Comparison of ENCODE assay signal across 1 cellular context in the genomic region with DNA sequence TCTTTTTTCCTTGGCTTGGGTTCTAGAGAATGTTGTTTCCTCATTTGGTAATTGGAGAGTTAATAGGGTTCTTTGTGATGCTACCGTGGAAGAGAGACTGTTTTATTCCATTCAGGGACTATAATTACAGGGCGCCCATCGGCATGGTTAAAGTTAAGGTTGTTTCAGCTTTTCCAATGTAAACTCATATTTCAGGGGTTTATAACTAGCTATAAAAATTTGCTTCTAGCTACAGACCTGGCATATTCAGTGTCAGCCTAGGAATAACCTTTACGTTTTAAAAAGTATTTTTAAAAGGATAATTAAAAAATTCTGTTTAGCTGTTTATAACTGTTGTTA.
TF ChIP-seq lines count a peak whose summit lies in the region.

No MANE protein-coding gene starts in this region.

TF ChIP-seq in WTC11, 78 proteins besides CTCF, POLR2A, EP300 and RAD21 (continued from another document):
- TF ChIP-seq ARID4B (CRISPR knock-in tag; IDR thresholded peaks at IDR 0.05; ENCODE audit: borderline replicate concordance): no peak
- TF ChIP-seq ZNF219 (CRISPR knock-in tag; IDR thresholded peaks at IDR 0.05; ENCODE audit: borderline replicate concordance): no peak
- TF ChIP-seq, protein P1, sequence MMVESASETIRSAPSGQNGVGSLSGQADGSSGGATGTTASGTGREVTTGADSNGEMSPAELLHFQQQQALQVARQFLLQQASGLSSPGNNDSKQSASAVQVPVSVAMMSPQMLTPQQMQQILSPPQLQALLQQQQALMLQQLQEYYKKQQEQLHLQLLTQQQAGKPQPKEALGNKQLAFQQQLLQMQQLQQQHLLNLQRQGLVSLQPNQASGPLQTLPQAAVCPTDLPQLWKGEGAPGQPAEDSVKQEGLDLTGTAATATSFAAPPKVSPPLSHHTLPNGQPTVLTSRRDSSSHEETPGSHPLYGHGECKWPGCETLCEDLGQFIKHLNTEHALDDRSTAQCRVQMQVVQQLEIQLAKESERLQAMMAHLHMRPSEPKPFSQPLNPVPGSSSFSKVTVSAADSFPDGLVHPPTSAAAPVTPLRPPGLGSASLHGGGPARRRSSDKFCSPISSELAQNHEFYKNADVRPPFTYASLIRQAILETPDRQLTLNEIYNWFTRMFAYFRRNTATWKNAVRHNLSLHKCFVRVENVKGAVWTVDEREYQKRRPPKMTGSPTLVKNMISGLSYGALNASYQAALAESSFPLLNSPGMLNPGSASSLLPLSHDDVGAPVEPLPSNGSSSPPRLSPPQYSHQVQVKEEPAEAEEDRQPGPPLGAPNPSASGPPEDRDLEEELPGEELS (CRISPR knock-in tag; IDR thresholded peaks at IDR 0.05): no peak
- TF ChIP-seq SP1 (CRISPR knock-in tag; conservative IDR thresholded peaks at IDR 0.05): no peak
